In genomic region chr6:53043626-53044025, GRCh38 we compare ENCODE assay signal across 1 cellular context.
TF ChIP-seq lines count a peak whose summit lies in the region.

No MANE protein-coding gene starts in this region.

TF ChIP-seq in SK-N-SH, 30 proteins besides CTCF, POLR2A, EP300 and RAD21 (continued from another document):
- TF ChIP-seq PBX3 (IDR thresholded peaks at IDR 0.05) (peak; percentile 30; the same call in 1 of the 2 replicates), MEF2A (IDR thresholded peaks at IDR 0.05; ENCODE audit: borderline replicate concordance, low read depth) (0 out of 2 replicates have a peak, but pooled peaks have one; percentile 36), TEAD4 (IDR thresholded peaks at IDR 0.05; ENCODE audit: borderline replicate concordance, insufficient read depth) (peak; percentile 48; the same call in 1 of the 2 replicates)
